9 cellular contexts compared by ENCODE assay signal in the genomic region with DNA sequence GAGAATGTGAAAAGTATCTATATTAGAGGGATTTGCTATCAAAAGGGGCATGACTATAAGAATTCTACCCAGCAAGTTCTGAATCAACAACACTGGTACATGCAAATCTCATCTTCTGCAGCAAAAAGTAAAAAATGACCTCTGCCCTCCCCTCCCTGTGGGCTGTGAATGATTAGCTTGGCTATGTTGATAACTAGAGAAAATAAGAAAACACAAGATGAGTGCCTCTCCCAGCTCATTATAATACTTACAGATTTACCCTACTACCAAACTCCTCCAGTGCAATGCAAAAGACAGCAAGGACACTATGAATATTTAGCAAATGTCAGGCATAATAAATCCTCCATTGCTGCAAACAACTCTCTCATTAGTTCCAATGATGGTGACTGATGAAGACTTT.
DNase-seq lines count a peak whose midpoint lies in the region; ATAC-seq and TF ChIP-seq lines count a peak whose summit lies in the region.
"Had no signal": no experiment of that assay in that cellular context is flagged by ENCODE, and none has a peak within 500 bp of the region (broad histone marks: within the 10 kb centered on the region; RNA-seq: fewer than 3 reads in every experiment).

No MANE protein-coding gene starts in this region.

- no peak for ATAC-seq in HG02588 (IDR thresholded peaks at IDR 0.05; ENCODE audit: unreplicated experiment)

- H3K4me1 ChIP-seq in colonic mucosa (peaks cover 22% of the 10 kb centered on the region), mucosa of rectum (ENCODE audit: control insufficient read depth in 2 of 2, insufficient read depth in 2 of 2, low read length in 2 of 2) (peaks cover 53 to 60% of the 10 kb centered on the region in 2 donors), tibial nerve (peaks cover 0 to 76% (median 58%) of the 10 kb centered on the region in 4 donors)

- no peaks in the 10 kb centered on the region for H3K36me3 ChIP-seq in colonic mucosa
- peaks cover 19 to 24% of the 10 kb centered on the region in 2 donors for H3K36me3 ChIP-seq in mucosa of rectum (ENCODE audit: control insufficient read depth in 2 of 2, insufficient read depth in 2 of 2, low read length in 2 of 2)
- H3K36me3 ChIP-seq in tibial nerve, result peaks cover 0 to 21% (median 0%) of the 10 kb centered on the region in 3 donors

- H3K9me3 ChIP-seq in colonic mucosa (no peaks in the 10 kb centered on the region), mucosa of rectum (ENCODE audit: control insufficient read depth in 2 of 2, low read length in 2 of 2) (no peaks in the 10 kb centered on the region), tibial nerve (no peaks in the 10 kb centered on the region)

- H3K4me3 ChIP-seq in colonic mucosa (peak overlapping the region; percentile 70), mucosa of rectum (ENCODE audit: low read length in 2 of 2) (peak overlapping the region; percentile 75 to 98), tibial nerve (peak overlapping the region; percentile 7 to 95 (median 52))

- intact Hi-C loops in colonic mucosa (cut with DNase I), result no loop called here

- H3K9ac ChIP-seq in colonic mucosa (ENCODE audit: low read depth in 2 of 2, low read length in 2 of 2) (peak overlapping the region; percentile 6 to 93), mucosa of rectum (ENCODE audit: low read depth in 1 of 2, low read length in 2 of 2) (peak overlapping the region; percentile 33 to 52)

- H3K27ac ChIP-seq in colonic mucosa, result peak overlapping the region; percentile 95
- H3K27ac ChIP-seq in mucosa of rectum (ENCODE audit: low read depth in 2 of 2, low read length in 2 of 2), result peak overlapping the region; percentile 72 to 89
- peak overlapping the region; percentile 91 to 99 (median 96) for H3K27ac ChIP-seq in tibial nerve

- H3K27me3 ChIP-seq in colonic mucosa (no peaks in the 10 kb centered on the region), mucosa of rectum (ENCODE audit: control insufficient read depth in 2 of 2, insufficient read depth in 2 of 2, low read length in 2 of 2) (no peaks in the 10 kb centered on the region), tibial nerve (no peaks in the 10 kb centered on the region)

- no peak for TF ChIP-seq CTCF in colonic mucosa (IDR thresholded peaks at IDR 0.05)
- TF ChIP-seq CTCF in tibial nerve (IDR thresholded peaks at IDR 0.05), result no peak

- in situ Hi-C loops in ACHN (cut with HindIII; ENCODE audit: low pct_ligation_motif_present, low pct_unique_long_range_greater_than_20kb, low sequenced_read_pairs), result no loop called here

- TF ChIP-seq EP300 in tibial nerve (IDR thresholded peaks at IDR 0.05), result no peak

- TF ChIP-seq POLR2A in tibial nerve (IDR thresholded peaks at IDR 0.05), result no peak

- peak; percentile 53 for DNase-seq in HuH-7.5 (ENCODE audit: low spot score)
- DNase-seq in colonic mucosa, result peak; percentile 74
- no peak for DNase-seq in tibial nerve (ENCODE audit: low spot score in 2 of 2)
- no peak for DNase-seq in NCI-H146 treated with DMSO at 0.1 percent for 48 hours (lab: John Stamatoyannopoulos, UW; ENCODE audit: unreplicated experiment)
- no peak for DNase-seq in ACHN
- DNase-seq: activated naive CD8-positive, alpha-beta T cell treated with anti-CD3 and anti-CD28 coated beads for 36 hours; GDM1 had no signal

Comparison
In these comparisons a context has a peak if more than half of its experiments do, and no peak if none do; other contexts are left out.
1. DNase-seq: peak in HuH-7.5 (single experiment) and colonic mucosa (single experiment); none in tibial nerve (0 of 2), NCI-H146 treated with DMSO at 0.1 percent for 48 hours (single experiment) and ACHN (single experiment).
2. Peak in every context shown above with its lines, with median percentiles within 50 percentile points of each other: H3K27ac ChIP-seq and H3K4me3 ChIP-seq.